ENCODE assay signal across 13 cellular contexts in genomic region chr6:72560721-72561593, GRCh38.
A peak's percentile ranks its signal among the peaks of the same experiment; 100 is the strongest.
DNase-seq lines count a peak whose midpoint lies in the region; ATAC-seq and TF ChIP-seq lines count a peak whose summit lies in the region.
"Had no signal": no experiment of that assay in that cellular context is flagged by ENCODE, and none has a peak within 500 bp of the region (broad histone marks: within the 10 kb centered on the region; RNA-seq: fewer than 3 reads in every experiment).

No MANE protein-coding gene starts in this region.

- H3K36me3 Mint-ChIP-seq in neural crest cell (ENCODE audit: low read depth), result no peaks in the 10 kb centered on the region
- H3K36me3 Mint-ChIP-seq in activated CD4-positive, alpha-beta T cell treated with anti-CD3 and anti-CD28 coated beads for 36 hours (ENCODE audit: low read depth), result no peaks in the 10 kb centered on the region

- peak overlapping the region; percentile 24; the same call in 1 of the 2 replicates for H4K91ac ChIP-seq in IMR-90 (ENCODE audit: insufficient read depth, low read depth, low read length)

- H4K8ac ChIP-seq in IMR-90 (ENCODE audit: low read depth in 2 of 2, low read length in 2 of 2), result peak overlapping the region in 1 of 2 experiments; percentile 24; a peak in 2 of 4 replicates

- CTCF ChIA-PET in IMR-90 (lab: Yijun Ruan, JAX), result no interaction called here
- CTCF ChIA-PET in activated CD4-positive, alpha-beta T cell treated with anti-CD3 and anti-CD28 coated beads for 36 hours (lab: Charles Lee), result interaction anchor here (0.7 to 1.1 kb wide), 4 partner anchors 15 to 569 kb away, joined by 3 to 5 read pairs (median 3); no protein-coding TSS in a partner anchor

- dilution Hi-C loops in IMR-90 (cut with HindIII; ENCODE audit: low sequenced_read_pairs, unreplicated experiment), result no loop called here

- H2AK9ac ChIP-seq in IMR-90 (replicated peaks; ENCODE audit: low read depth, low read length, poor library complexity), result no peak overlapping the region

- peak overlapping the region; percentile 50; the same call in 1 of the 2 replicates for H3K4me2 ChIP-seq in IMR-90 (ENCODE audit: low read depth, low read length)

- no peak overlapping the region for H3K4me3 ChIP-seq in IMR-90 (ENCODE audit: insufficient read depth, low read depth, low read length)
- H3K4me3 ChIP-seq: prostate gland had no signal

- ATAC-seq in IMR-90 (ENCODE audit: low read depth), result no peak
- no peak for ATAC-seq in HG03280 (IDR thresholded peaks at IDR 0.05; ENCODE audit: unreplicated experiment)
- no peak for ATAC-seq in activated CD4-positive, alpha-beta T cell treated with anti-CD3 and anti-CD28 coated beads for 36 hours
- ATAC-seq in GM21381 (IDR thresholded peaks at IDR 0.05; ENCODE audit: unreplicated experiment), result no peak
- ATAC-seq: effector memory CD8-positive, alpha-beta T cell had no signal

- H2BK120ac ChIP-seq in IMR-90 (ENCODE audit: low read depth, low read length), result peak overlapping the region; percentile 65

- no peaks in the 10 kb centered on the region for H4K20me1 ChIP-seq in IMR-90 (ENCODE audit: insufficient read depth, low read length)

- H3K14ac ChIP-seq in IMR-90 (replicated peaks; ENCODE audit: low read depth, low read length), result peak overlapping the region; percentile 83

- TF ChIP-seq RAD21 in IMR-90 (IDR thresholded peaks at IDR 0.05; ENCODE audit: low read length), result no peak

- H3K9me3 Mint-ChIP-seq in neural crest cell, result peaks cover 2% of the 10 kb centered on the region
- no peaks in the 10 kb centered on the region for H3K9me3 Mint-ChIP-seq in activated CD4-positive, alpha-beta T cell treated with anti-CD3 and anti-CD28 coated beads for 36 hours (ENCODE audit: low read depth)
- H3K9me3 Mint-ChIP-seq: effector memory CD8-positive, alpha-beta T cell; stimulated activated naive CD8-positive, alpha-beta T cell treated with anti-CD3 and anti-CD28 coated beads, Interleukin-15, Interleukin-2, amounts not matched to agents 100 ng/mL and 50 ng/mL, for 24 hours had no signal

- H3K27ac Mint-ChIP-seq in neural crest cell (ENCODE audit: unreplicated experiment), result no peak overlapping the region
- H3K27ac Mint-ChIP-seq in activated CD4-positive, alpha-beta T cell treated with anti-CD3 and anti-CD28 coated beads for 36 hours, result no peak overlapping the region
- H3K27ac Mint-ChIP-seq: effector memory CD8-positive, alpha-beta T cell; stimulated activated naive CD8-positive, alpha-beta T cell treated with anti-CD3 and anti-CD28 coated beads, Interleukin-15, Interleukin-2, amounts not matched to agents 100 ng/mL and 50 ng/mL, for 24 hours had no signal

- peak overlapping the region; percentile 29 for H2BK15ac ChIP-seq in IMR-90 (ENCODE audit: low read depth, low read length)

- H3K27me3 ChIP-seq in IMR-90 (ENCODE audit: control insufficient read depth, insufficient read depth, low read length), result no peaks in the 10 kb centered on the region

- no TSS peak for BruUV-seq in IMR-90 (replicated peaks; lab: Mats Ljungman, UMichigan)

- H3K4me1 Mint-ChIP-seq in neural crest cell, result peaks cover 5% of the 10 kb centered on the region
- no peaks in the 10 kb centered on the region for H3K4me1 Mint-ChIP-seq in activated CD4-positive, alpha-beta T cell treated with anti-CD3 and anti-CD28 coated beads for 36 hours

- H3K9me1 ChIP-seq in IMR-90 (ENCODE audit: insufficient read depth, low read length), result no peaks in the 10 kb centered on the region

- peak overlapping the region; percentile 75; the same call in 1 of the 2 replicates for H3K18ac ChIP-seq in IMR-90 (ENCODE audit: low read depth, low read length)

- peak overlapping the region; percentile 7; the same call in 1 of the 2 replicates for H3K23ac ChIP-seq in IMR-90 (ENCODE audit: low read depth, low read length)

- DNase-seq in EH (ENCODE audit: low read depth) (peak; percentile 27), IMR-90 (peak; percentile 19), amniotic epithelial cell (ENCODE audit: low read depth) (peak; percentile 56), neural crest cell (ENCODE audit: low read depth, low spot score) (no peak), COLO668 (lab: John Stamatoyannopoulos, UW; ENCODE audit: unreplicated experiment) (no peak)
- no peak for DNase-seq in activated CD4-positive, alpha-beta T cell treated with anti-CD3 and anti-CD28 coated beads for 36 hours
- DNase-seq: effector memory CD8-positive, alpha-beta T cell; NCI-H1048; stimulated activated CD4-positive, alpha-beta T cell treated with anti-CD3 and anti-CD28 coated beads, Interleukin-2, amount 100 ng/mL, for 48 hours had no signal

- in situ Hi-C loops in IMR-90 (cut with MboI; ENCODE audit: low sequenced_read_pairs), result no loop called here

- peak overlapping the region; percentile 87; the same call in 1 of the 2 replicates for H4K5ac ChIP-seq in IMR-90 (ENCODE audit: low read depth, low read length)

- peak overlapping the region; percentile 87; the same call in 1 of the 2 replicates for H2BK20ac ChIP-seq in IMR-90 (ENCODE audit: low read depth, low read length)

- 4% methylated on average over 3 of the region's 9 CpGs; no CpG with 5 or more reads in 1 of the 2 experiments for WGBS in IMR-90 (ENCODE audit: extremely low coverage in 2 of 2, insufficient read length in 1 of 2), 2 experiments

- H3K4me3 Mint-ChIP-seq in neural crest cell, result no peak overlapping the region
- no peak overlapping the region for H3K4me3 Mint-ChIP-seq in activated CD4-positive, alpha-beta T cell treated with anti-CD3 and anti-CD28 coated beads for 36 hours
- H3K4me3 Mint-ChIP-seq: effector memory CD8-positive, alpha-beta T cell; stimulated activated naive CD8-positive, alpha-beta T cell treated with anti-CD3 and anti-CD28 coated beads, Interleukin-15, Interleukin-2, amounts not matched to agents 100 ng/mL and 50 ng/mL, for 24 hours had no signal

- peak overlapping the region; percentile 40; the same call in 1 of the 2 replicates for H2AK5ac ChIP-seq in IMR-90 (ENCODE audit: low read depth, low read length)

- peak overlapping the region; percentile 68 for H3K4ac ChIP-seq in IMR-90 (ENCODE audit: low read depth, low read length)

- no peak overlapping the region for H3K9ac ChIP-seq in IMR-90 (ENCODE audit: low read depth, low read length)

- H3K79me1 ChIP-seq in IMR-90 (ENCODE audit: low read depth in 1 of 2, low read length in 2 of 2), result no peaks in the 10 kb centered on the region; a peak in 1 of 4 replicates

- H3K27ac ChIP-seq in IMR-90 (ENCODE audit: insufficient read depth, low read length), result no peak overlapping the region
- H3K27ac ChIP-seq: prostate gland had no signal

- H3K9me3 ChIP-seq in IMR-90 (ENCODE audit: control insufficient read depth, insufficient read depth, low read length), result no peaks in the 10 kb centered on the region
- H3K9me3 ChIP-seq: prostate gland had no signal

- intact Hi-C loops in IMR-90 (cut with micrococcal nuclease), result no loop called here
- intact Hi-C loops in activated CD4-positive, alpha-beta T cell treated with anti-CD3 and anti-CD28 coated beads for 36 hours (cut with DNase I, micrococcal nuclease), result no loop called here

- peaks cover 5% of the 10 kb centered on the region; the same call in 1 of the 2 replicates for H3K4me1 ChIP-seq in IMR-90 (ENCODE audit: control insufficient read depth, insufficient read depth, low read length)
- H3K4me1 ChIP-seq: prostate gland had no signal

- peak overlapping the region; percentile 7 for H2BK5ac ChIP-seq in IMR-90 (ENCODE audit: low read depth, low read length, poor library complexity, severe bottlenecking)

- H2AFZ ChIP-seq in IMR-90 (replicated peaks; ENCODE audit: low read length, poor library complexity), result no peak overlapping the region

- no peak overlapping the region for H3K56ac ChIP-seq in IMR-90 (ENCODE audit: extremely low read depth, insufficient read depth, low read length)

- no peaks in the 10 kb centered on the region for H3K27me3 Mint-ChIP-seq in neural crest cell (ENCODE audit: low read depth)
- peaks cover 2% of the 10 kb centered on the region for H3K27me3 Mint-ChIP-seq in activated CD4-positive, alpha-beta T cell treated with anti-CD3 and anti-CD28 coated beads for 36 hours

- TF ChIP-seq CTCF in IMR-90 (conservative IDR thresholded peaks at IDR 0.05; ENCODE audit: low read depth, low read length) (no peak), neural crest cell (conservative IDR thresholded peaks at IDR 0.05) (peak; percentile 32)

- no peaks in the 10 kb centered on the region for H3K36me3 ChIP-seq in IMR-90 (ENCODE audit: control insufficient read depth, insufficient read depth, low read length)
- H3K36me3 ChIP-seq: prostate gland had no signal

- POLR2A ChIA-PET in IMR-90 (lab: Charles Lee; ENCODE audit: unreplicated experiment), result no interaction called here
- POLR2A ChIA-PET in activated CD4-positive, alpha-beta T cell treated with anti-CD3 and anti-CD28 coated beads for 36 hours (lab: Charles Lee), result interaction anchor here (0.6 kb wide), 1 partner anchor 694 kb away, joined by 3 read pairs; no protein-coding TSS in a partner anchor

- no peak for TF ChIP-seq POLR2A in IMR-90 (IDR thresholded peaks at IDR 0.05; ENCODE audit: low read depth, low read length)

TF ChIP-seq in IMR-90, 13 proteins besides CTCF, POLR2A, EP300 and RAD21:
- TF ChIP-seq MAFK (IDR thresholded peaks at IDR 0.05; ENCODE audit: low read depth, low read length), result no peak
- no peak for TF ChIP-seq MXI1 (IDR thresholded peaks at IDR 0.05; ENCODE audit: borderline replicate concordance, low read depth, low read length)
- no peak for TF ChIP-seq ELK1 (IDR thresholded peaks at IDR 0.05; ENCODE audit: borderline replicate concordance, low read depth, low read length)
- no peak for TF ChIP-seq USF2 (IDR thresholded peaks at IDR 0.05; ENCODE audit: low read depth, low read length)
- no peak for TF ChIP-seq NFE2L2 (IDR thresholded peaks at IDR 0.05; ENCODE audit: low read depth, low read length)
- no peak for TF ChIP-seq MAZ (IDR thresholded peaks at IDR 0.05; ENCODE audit: borderline replicate concordance, low read depth, low read length)
- TF ChIP-seq CHD1 (IDR thresholded peaks at IDR 0.05; ENCODE audit: low read depth, low read length), result no peak

Comparison
In these comparisons a context has a peak if more than half of its experiments do, and no peak if none do; other contexts are left out.
1. DNase-seq: peak in EH (single experiment), IMR-90 (single experiment) and amniotic epithelial cell (single experiment); none in neural crest cell (single experiment), COLO668 (single experiment) and activated CD4-positive, alpha-beta T cell treated with anti-CD3 and anti-CD28 coated beads for 36 hours (single experiment).